8 cellular contexts compared by ENCODE assay signal in the genomic region with DNA sequence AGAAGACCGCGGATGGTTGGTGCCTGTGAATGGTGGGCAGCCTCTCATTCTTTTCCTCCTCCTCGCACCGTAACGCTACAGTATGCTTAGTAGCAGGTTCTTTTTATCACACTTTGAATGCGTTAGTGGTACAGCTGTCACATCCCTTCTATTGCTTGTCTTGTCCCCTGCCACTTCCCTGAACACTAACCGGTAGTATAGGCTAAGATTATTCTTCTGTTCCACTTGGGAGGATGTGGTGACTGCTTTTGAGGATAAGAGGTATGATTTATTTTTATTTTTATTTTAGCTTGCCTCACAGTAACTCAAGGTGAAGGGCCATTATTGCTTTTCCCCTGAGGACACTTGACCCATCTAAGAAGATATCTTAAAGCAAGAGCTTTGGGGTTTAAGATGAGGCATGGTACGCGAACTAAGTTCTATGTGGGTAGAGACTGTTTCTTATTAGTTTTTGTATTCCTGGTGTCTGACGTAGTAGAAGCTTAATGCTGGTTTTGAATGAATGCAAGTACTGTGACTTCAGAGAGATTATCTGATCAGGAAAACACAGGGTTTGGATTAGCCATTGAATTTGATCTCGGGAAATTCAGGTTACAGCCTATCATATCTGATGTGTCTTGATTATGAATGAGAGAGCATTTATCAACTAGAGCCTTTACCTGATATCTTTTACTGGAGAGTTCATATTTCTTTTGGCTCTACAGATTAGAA. TPM values are rescaled to one million over a fixed set of nuclear protein-coding genes. Genes with fewer than 3 reads are reported as not detected.
A peak's percentile ranks its signal among the peaks of the same experiment; 100 is the strongest.
DNase-seq lines count a peak whose midpoint lies in the region; ATAC-seq and TF ChIP-seq lines count a peak whose summit lies in the region.

No MANE protein-coding gene starts in this region.

- CTCF ChIA-PET in MCF 10A (lab: Yijun Ruan, JAX): interaction anchor here (0.6 to 1.9 kb wide), 11 partner anchors 11 to 391 kb away, joined by 3 to 10 read pairs (median 3); no protein-coding TSS in a partner anchor

- TSS peak; percentile 39 for BruUV-seq in MCF 10A (replicated peaks; lab: Mats Ljungman, UMichigan)

- ATAC-seq in lower lobe of right lung (peak in 1 of 2 donors; percentile 0), upper lobe of right lung (no peak), GM21447 (IDR thresholded peaks at IDR 0.05; ENCODE audit: unreplicated experiment) (no peak)

- intact Hi-C loops in MCF 10A (cut with micrococcal nuclease): loop anchor here (2.0 to 5.0 kb wide), 2 partner anchors 46 to 315 kb away; no protein-coding TSS in a partner anchor
- intact Hi-C loops in lower lobe of right lung (cut with DNase I): no loop called here
- intact Hi-C loops in upper lobe of right lung (cut with DNase I): no loop called here
- intact Hi-C loops in posterior cingulate gyrus (cut with DNase I): loop anchor here (5.0 to 10.0 kb wide), 2 partner anchors 45 to 88 kb away; partner anchors contain the start of genes ATOSB, FANCG and VCP

- TF ChIP-seq CTCF in BE2C (IDR thresholded peaks at IDR 0.05; ENCODE audit: low read depth, low read length) (no peak), MCF 10A (IDR thresholded peaks at IDR 0.05; ENCODE audit: unreplicated experiment) (no peak), lower lobe of right lung (IDR thresholded peaks at IDR 0.05) (no peak), upper lobe of right lung (IDR thresholded peaks at IDR 0.05) (no peak)

- POLR2A ChIA-PET in MCF 10A (lab: Yijun Ruan, JAX): interaction anchor here (0.6 to 5.2 kb wide), 19 partner anchors 10 to 442 kb away, joined by 3 to 54 read pairs (median 4); partner anchors contain the start of genes ATOSB, FANCG, STOML2 and VCP

- H3K27ac Mint-ChIP-seq in MCF 10A (ENCODE audit: low read depth, unreplicated experiment): peak overlapping the region; percentile 94

- H3K36me3 Mint-ChIP-seq in MCF 10A (ENCODE audit: insufficient read depth, unreplicated experiment): no peaks in the 10 kb centered on the region

- no peak for DNase-seq in BE2C
- no peak for DNase-seq in MCF 10A (ENCODE audit: unreplicated experiment)
- no peak for DNase-seq in lower lobe of right lung
- DNase-seq in upper lobe of right lung: no peak
- no peak for DNase-seq in posterior cingulate gyrus
- DNase-seq in NCI-H526 (lab: John Stamatoyannopoulos, UW): no peak

- peak overlapping the region; percentile 94 for H3K4me3 ChIP-seq in BE2C (ENCODE audit: low read depth, low read length)
- peak overlapping the region; percentile 90 for H3K4me3 ChIP-seq in HUES64 (ENCODE audit: low read length)
- peak overlapping the region; percentile 76 for H3K4me3 ChIP-seq in lower lobe of right lung
- peak overlapping the region; percentile 84 for H3K4me3 ChIP-seq in upper lobe of right lung

- H3K9ac ChIP-seq in HUES64 (ENCODE audit: low read depth, low read length): peak overlapping the region; percentile 73

- H3K4me1 ChIP-seq in BE2C: peaks cover 4% of the 10 kb centered on the region; the same call in 1 of the 2 replicates
- H3K4me1 ChIP-seq in HUES64 (ENCODE audit: insufficient read depth, low read length): peaks cover 15% of the 10 kb centered on the region
- H3K4me1 ChIP-seq in lower lobe of right lung: peaks cover 27% of the 10 kb centered on the region
- H3K4me1 ChIP-seq in upper lobe of right lung: peaks cover 5% of the 10 kb centered on the region

- peak overlapping the region; percentile 91 for H3K4me3 Mint-ChIP-seq in MCF 10A (ENCODE audit: unreplicated experiment)

- no peak overlapping the region for H3K27ac ChIP-seq in HUES64 (ENCODE audit: low read depth, low read length)
- H3K27ac ChIP-seq in lower lobe of right lung: peak overlapping the region; percentile 93
- peak overlapping the region; percentile 92 for H3K27ac ChIP-seq in upper lobe of right lung

- H3K36me3 ChIP-seq in BE2C: no peaks in the 10 kb centered on the region
- no peaks in the 10 kb centered on the region for H3K36me3 ChIP-seq in HUES64 (ENCODE audit: insufficient read depth, low read length)
- H3K36me3 ChIP-seq in lower lobe of right lung: no peaks in the 10 kb centered on the region
- H3K36me3 ChIP-seq in upper lobe of right lung: no peaks in the 10 kb centered on the region

- no peaks in the 10 kb centered on the region for H3K9me3 Mint-ChIP-seq in MCF 10A (ENCODE audit: unreplicated experiment)

- H3K4me1 Mint-ChIP-seq in MCF 10A (ENCODE audit: insufficient read depth, unreplicated experiment): peaks cover 18% of the 10 kb centered on the region

- no peaks in the 10 kb centered on the region for H3K27me3 ChIP-seq in BE2C
- no peaks in the 10 kb centered on the region for H3K27me3 ChIP-seq in HUES64 (ENCODE audit: insufficient read depth, low read length)
- H3K27me3 ChIP-seq in lower lobe of right lung (ENCODE audit: low read depth): no peaks in the 10 kb centered on the region
- no peaks in the 10 kb centered on the region for H3K27me3 ChIP-seq in upper lobe of right lung

- H3K9me3 ChIP-seq in BE2C (no peaks in the 10 kb centered on the region), HUES64 (ENCODE audit: insufficient read depth, low read depth, low read length) (no peaks in the 10 kb centered on the region), lower lobe of right lung (no peaks in the 10 kb centered on the region), upper lobe of right lung (no peaks in the 10 kb centered on the region)

- WGBS in HUES64: 30% methylated on average over 9 of the region's 11 CpGs

- H3K27me3 Mint-ChIP-seq in MCF 10A (ENCODE audit: insufficient read depth, unreplicated experiment): no peaks in the 10 kb centered on the region

RNA-seq across cellular contexts. Expression of gene UNC13B, which starts 1.0 kb away (rescaled TPM):
- 15.6 TPM for polyA plus RNA-seq in BE2C (2012; ENCODE audit: insufficient read depth, insufficient read length, low read depth)
- 21.8 TPM for polyA plus RNA-seq in HUES64 (2013, experiment 1 of 2)
- polyA plus RNA-seq in HUES64 (2013, experiment 2 of 2): 23.8 TPM
- 20.6 and 22.9 TPM in 2 replicates for total RNA-seq in MCF 10A (2022)
- 87.9 TPM for total RNA-seq in lower lobe of right lung
- total RNA-seq in upper lobe of right lung: 92.1 TPM

RNA-seq across cellular contexts. Expression of gene ATOSB, which starts 47.1 kb away (rescaled TPM):
- polyA plus RNA-seq in BE2C (2012; ENCODE audit: insufficient read depth, insufficient read length, low read depth): 17.6 TPM
- polyA plus RNA-seq in HUES64 (2013, experiment 1 of 2): 5.6 TPM
- 6.1 TPM for polyA plus RNA-seq in HUES64 (2013, experiment 2 of 2)
- total RNA-seq in MCF 10A (2022) (26.0 and 36.2 TPM in 2 replicates), lower lobe of right lung (20.3 TPM), upper lobe of right lung (20.3 TPM)

RNA-seq across cellular contexts. Expression of gene STOML2, which starts 59.8 kb away (rescaled TPM):
- polyA plus RNA-seq in BE2C (2012; ENCODE audit: insufficient read depth, insufficient read length, low read depth): 142 TPM
- 134 TPM for polyA plus RNA-seq in HUES64 (2013, experiment 1 of 2)
- polyA plus RNA-seq in HUES64 (2013, experiment 2 of 2): 132 TPM
- total RNA-seq in MCF 10A (2022): 203 and 209 TPM in 2 replicates
- total RNA-seq in lower lobe of right lung: 59.0 TPM
- 59.4 TPM for total RNA-seq in upper lobe of right lung

Comparison
In these comparisons a context has a peak if more than half of its experiments do, and no peak if none do; other contexts are left out.
1. intact Hi-C loops: an anchor here in MCF 10A (2.0 to 5.0 kb wide) and posterior cingulate gyrus (5.0 to 10.0 kb wide); none called in lower lobe of right lung and upper lobe of right lung.